Comparison of ENCODE assay signal across 8 cellular contexts in the genomic region with DNA sequence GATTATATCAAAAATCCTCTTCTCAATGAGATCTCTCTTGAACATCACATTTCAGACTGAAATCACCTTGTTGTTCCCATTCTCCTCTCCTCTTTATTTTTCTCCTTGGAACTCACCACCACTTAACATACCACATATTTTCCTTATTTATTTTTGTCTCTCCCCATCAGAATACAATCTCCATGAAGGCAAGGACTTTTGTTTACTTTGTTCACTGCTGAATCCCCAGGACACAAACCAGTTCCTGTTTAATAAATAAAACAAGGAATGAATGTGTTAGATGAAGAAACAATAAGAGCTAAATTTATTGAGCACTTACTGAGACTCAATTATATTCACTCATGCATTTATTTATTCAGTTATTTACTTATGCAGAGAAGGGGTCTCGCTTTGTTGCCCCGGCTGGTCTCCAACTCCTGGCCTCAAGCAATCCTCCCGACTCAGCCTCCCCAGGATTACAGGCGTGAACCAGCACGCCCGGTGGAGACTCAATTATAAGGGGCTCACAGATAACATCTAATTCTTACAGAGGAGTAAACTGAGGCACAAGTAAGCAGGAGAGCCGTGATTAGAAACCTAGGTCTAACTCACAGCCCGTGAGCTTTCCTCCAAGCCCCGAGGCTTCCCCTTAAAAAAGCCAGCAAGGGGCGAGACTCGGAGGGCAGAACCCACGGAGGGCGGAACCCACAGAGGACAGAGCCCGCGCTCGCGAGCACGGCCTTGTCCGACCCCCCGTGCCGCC. TPM values are rescaled to one million over a fixed set of nuclear protein-coding genes. Genes with fewer than 3 reads are reported as not detected.
A peak's percentile ranks its signal among the peaks of the same experiment; 100 is the strongest.
DNase-seq lines count a peak whose midpoint lies in the region; ATAC-seq and TF ChIP-seq lines count a peak whose summit lies in the region.

No MANE protein-coding gene starts in this region.

- intact Hi-C loops in esophagus muscularis mucosa (cut with DNase I), result no loop called here

- no peak for TF ChIP-seq EP300 in esophagus muscularis mucosa (IDR thresholded peaks at IDR 0.05)

- H4K20me1 ChIP-seq in DND-41 (ENCODE audit: insufficient read depth, low read length), result peaks cover 3% of the 10 kb centered on the region; the same call in 1 of the 2 replicates

- no peak for ATAC-seq in DND-41 (ENCODE audit: insufficient read depth, low read depth)

- H3K9ac ChIP-seq in DND-41 (ENCODE audit: low read depth, low read length), result peak overlapping the region; percentile 80
- H3K9ac ChIP-seq in parathyroid adenoma, result no peak overlapping the region

- H3K4me1 ChIP-seq in DND-41 (ENCODE audit: insufficient read depth, low read length) (peaks cover 47% of the 10 kb centered on the region), SJCRH30 (peaks cover 9% of the 10 kb centered on the region; the same call in 1 of the 2 replicates), esophagus muscularis mucosa (peaks cover 9 to 25% (median 17%) of the 10 kb centered on the region in 4 donors), parathyroid adenoma (peaks cover 3% of the 10 kb centered on the region)

- H3K36me3 ChIP-seq in DND-41 (ENCODE audit: insufficient read depth, low read length), result peaks cover 25% of the 10 kb centered on the region
- H3K36me3 ChIP-seq in SJCRH30, result peaks cover 16% of the 10 kb centered on the region
- H3K36me3 ChIP-seq in esophagus muscularis mucosa, result peaks cover 0 to 21% (median 8%) of the 10 kb centered on the region in 4 donors
- no peaks in the 10 kb centered on the region for H3K36me3 ChIP-seq in parathyroid adenoma (ENCODE audit: control insufficient read depth, insufficient read depth, low read length)

- H3K9me3 ChIP-seq in DND-41 (ENCODE audit: insufficient read depth, low read length, severe bottlenecking) (no peaks in the 10 kb centered on the region), SJCRH30 (replicated peaks) (no peaks in the 10 kb centered on the region), esophagus muscularis mucosa (no peaks in the 10 kb centered on the region), parathyroid adenoma (ENCODE audit: control insufficient read depth, low read length) (no peaks in the 10 kb centered on the region)

- peak overlapping the region; percentile 92 for H2AFZ ChIP-seq in DND-41 (ENCODE audit: low read depth, low read length)
- H2AFZ ChIP-seq in parathyroid adenoma, result peak overlapping the region; percentile 90

- no peak for TF ChIP-seq CTCF in DND-41 (IDR thresholded peaks at IDR 0.05; ENCODE audit: borderline replicate concordance, extremely low read depth, low read length, poor library complexity, severe bottlenecking)
- no peak for TF ChIP-seq CTCF in esophagus muscularis mucosa (IDR thresholded peaks at IDR 0.05)
- TF ChIP-seq CTCF in parathyroid adenoma (IDR thresholded peaks at IDR 0.05), result no peak

- peak overlapping the region; percentile 81 for H3K4me2 ChIP-seq in DND-41 (ENCODE audit: insufficient read depth, low read length)
- peak overlapping the region; percentile 97 for H3K4me2 ChIP-seq in parathyroid adenoma (ENCODE audit: low read length)

- DNase-seq in DND-41 (no peak), SJCRH30 (no peak), esophagus muscularis mucosa (ENCODE audit: extremely low spot score) (no peak), mesenteric fat pad (ENCODE audit: low spot score) (no peak), foreskin melanocyte (no peak), Ammon's horn (ENCODE audit: low spot score) (no peak), HuH-7 (ENCODE audit: low spot score) (no peak)

- peaks cover 41% of the 10 kb centered on the region for H3K79me2 ChIP-seq in DND-41 (ENCODE audit: insufficient read depth, low read length)
- no peaks in the 10 kb centered on the region for H3K79me2 ChIP-seq in parathyroid adenoma

- H3K27me3 ChIP-seq in DND-41 (ENCODE audit: insufficient read depth, low read length, poor library complexity) (no peaks in the 10 kb centered on the region), SJCRH30 (no peaks in the 10 kb centered on the region), esophagus muscularis mucosa (no peaks in the 10 kb centered on the region), parathyroid adenoma (ENCODE audit: control insufficient read depth, insufficient read depth, low read length) (no peaks in the 10 kb centered on the region)

- WGBS in esophagus muscularis mucosa, result 57% methylated on average over 9 of the region's 21 CpGs

- H3K27ac ChIP-seq in DND-41 (ENCODE audit: low read length) (peak overlapping the region; percentile 92), SJCRH30 (peak overlapping the region; percentile 88), esophagus muscularis mucosa (replicated peaks in 1 of 4) (peak overlapping the region; percentile 85 to 90 (median 88)), parathyroid adenoma (peak overlapping the region; percentile 89)

- H3K4me3 ChIP-seq in DND-41 (ENCODE audit: low read depth in 1 of 2, low read length in 2 of 2) (peak overlapping the region; percentile 65 to 75; a peak in 3 of 4 replicates), SJCRH30 (peak overlapping the region; percentile 84), esophagus muscularis mucosa (peak overlapping the region; percentile 77 to 96 (median 80)), parathyroid adenoma (ENCODE audit: low read depth, low read length) (peak overlapping the region; percentile 81)

- TF ChIP-seq POLR2A in esophagus muscularis mucosa (IDR thresholded peaks at IDR 0.05; ENCODE audit: low read depth), result no peak

RNA-seq across cellular contexts. Expression of gene TAF1B, which starts 0.6 kb away (rescaled TPM):
- 27.6 and 40.5 TPM in 2 replicates for total RNA-seq in SJCRH30 (2014; rRNA removed; shearing (Covaris generic))
- total RNA-seq in esophagus muscularis mucosa (10 to 100 TPM in 1 of 4 donors, 1 to 10 TPM in 3; 7.1 to 10.1 (median 8.0) TPM), mesenteric fat pad (31.2 TPM)
